ENCODE assay signal across 8 cellular contexts in the genomic region with DNA sequence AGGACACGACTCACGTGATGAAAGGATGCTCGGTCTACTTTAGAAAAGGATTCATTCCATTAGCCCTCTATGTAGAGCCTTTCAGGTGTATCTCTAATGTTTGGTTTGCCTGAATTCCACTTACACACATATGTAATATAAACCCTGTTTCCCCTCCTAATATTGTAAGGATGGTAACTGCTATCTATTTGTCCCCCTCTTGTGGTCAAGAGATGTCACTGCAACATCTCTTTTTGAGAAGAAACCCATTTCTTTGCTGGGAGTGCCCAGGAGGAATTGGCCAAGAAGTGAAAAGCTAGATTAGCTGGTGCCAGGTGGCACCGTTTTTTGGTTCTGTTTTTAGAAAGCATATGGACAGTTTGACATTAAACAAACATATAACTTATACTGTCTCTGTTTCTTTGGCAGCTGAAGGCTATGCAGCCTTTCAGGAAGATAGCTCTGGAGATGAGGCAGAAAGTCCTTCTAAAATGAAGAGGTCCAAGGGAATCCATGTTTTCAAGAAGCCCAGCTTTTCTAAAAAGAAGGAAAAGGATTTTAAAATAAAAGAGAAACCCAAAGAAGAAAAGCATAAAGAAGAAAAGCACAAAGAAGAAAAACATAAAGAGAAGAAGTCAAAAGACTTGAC. TPM values are rescaled to one million over a fixed set of nuclear protein-coding genes. Genes with fewer than 3 reads are reported as not detected.
DNase-seq lines count a peak whose midpoint lies in the region; ATAC-seq and TF ChIP-seq lines count a peak whose summit lies in the region.

No MANE protein-coding gene starts in this region.

- peaks cover 18 to 20% of the 10 kb centered on the region in 2 donors for H3K4me1 ChIP-seq in thoracic aorta (ENCODE audit: control insufficient read depth in 1 of 2, low read depth in 2 of 2)

- ATAC-seq in thoracic aorta (ENCODE audit: insufficient number of reproducible peaks, low FRiP score, low read depth) (no peak), GM21423 (IDR thresholded peaks at IDR 0.05; ENCODE audit: unreplicated experiment) (no peak), HG03460 (IDR thresholded peaks at IDR 0.05; ENCODE audit: unreplicated experiment) (no peak)

- H3K27ac ChIP-seq in thoracic aorta = peak overlapping the region; percentile 17 to 64

- DNase-seq in AG20443 (ENCODE audit: low spot score) = peak; percentile 35
- peak; percentile 56 for DNase-seq in GM13976 (ENCODE audit: low spot score)
- DNase-seq in NCI-H2227 treated with DMSO at 0.1 percent for 48 hours (lab: John Stamatoyannopoulos, UW) = peak; percentile 33
- peak; percentile 59 for DNase-seq in astrocyte of the hippocampus (ENCODE audit: low read depth, low spot score)
- peak; percentile 55 for DNase-seq in iris pigment epithelial cell (ENCODE audit: low read depth)
- no peak for DNase-seq in thoracic aorta (ENCODE audit: low spot score)

- H3K9me3 ChIP-seq in thoracic aorta = no peaks in the 10 kb centered on the region

- no peaks in the 10 kb centered on the region for H3K36me3 ChIP-seq in thoracic aorta

- peak overlapping the region; percentile 41 for H3K4me3 ChIP-seq in thoracic aorta

- in situ Hi-C loops in GM13976 (cut with MboI; ENCODE audit: low sequenced_read_pairs, unreplicated experiment) = no loop called here

- H3K27me3 ChIP-seq in thoracic aorta (replicated peaks; ENCODE audit: insufficient read depth) = no peaks in the 10 kb centered on the region

- TF ChIP-seq CTCF in GM13976 (IDR thresholded peaks at IDR 0.05; ENCODE audit: borderline replicate concordance, control extremely low read depth, extremely low read depth, insufficient read depth, missing control alignments) (peak; percentile 77), thoracic aorta (IDR thresholded peaks at IDR 0.05) (peak; percentile 71)

RNA-seq across cellular contexts. Expression of a gene that starts 41.2 kb away (rescaled TPM):
- 10 to 100 TPM; 47.1 to 54.2 TPM for total RNA-seq in thoracic aorta
